2 cellular contexts compared by ENCODE assay signal in the genomic region with DNA sequence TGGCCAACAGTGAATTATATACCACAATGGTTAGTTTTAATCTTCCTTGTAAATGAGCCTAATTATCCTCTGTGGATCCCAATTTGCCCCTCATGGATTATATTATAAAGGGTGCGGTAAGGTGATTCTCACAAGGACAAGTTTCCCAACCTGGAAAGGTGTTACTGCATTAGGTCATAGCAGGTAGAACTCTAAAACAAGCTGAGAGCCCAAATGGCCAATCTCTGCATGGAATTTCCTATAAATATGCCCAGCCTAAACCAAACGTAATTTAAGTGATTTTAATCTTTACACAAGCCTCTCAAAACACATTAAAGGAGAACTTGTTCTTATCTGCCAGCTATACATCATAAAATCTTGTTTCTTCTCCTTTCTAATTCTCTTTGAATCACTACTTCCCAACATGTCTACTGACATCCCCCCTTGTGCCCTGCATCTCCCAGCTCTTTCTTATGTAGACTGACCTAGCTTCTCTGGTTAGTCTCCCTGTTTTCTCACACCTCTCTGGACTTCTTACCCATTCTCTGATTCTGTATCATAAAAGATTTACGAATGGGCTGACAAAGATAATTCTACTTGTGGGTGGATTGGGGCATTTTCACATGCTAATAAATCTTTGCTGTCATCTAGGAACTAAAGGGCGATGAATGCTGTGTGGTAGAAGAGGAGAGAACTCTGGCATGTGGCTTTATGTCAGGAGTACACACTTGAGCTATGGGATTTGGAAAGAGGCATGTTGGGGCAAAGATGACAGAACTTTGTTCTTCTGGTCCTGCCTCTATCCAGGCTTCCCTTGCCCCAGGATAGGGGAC.
TF ChIP-seq lines count a peak whose summit lies in the region.

No MANE protein-coding gene starts in this region.

TF ChIP-seq in HEK293, 187 proteins besides CTCF, POLR2A, EP300 and RAD21 (continued from another document):
- no peak for TF ChIP-seq ZNF133 (tag by site-specific recombination; IDR thresholded peaks at IDR 0.05)
- TF ChIP-seq BCL11B (tag by site-specific recombination; IDR thresholded peaks at IDR 0.05; ENCODE audit: low read depth), result no peak
- no peak for TF ChIP-seq PRDM1 (tag by site-specific recombination; IDR thresholded peaks at IDR 0.05)
- no peak for TF ChIP-seq ZNF510 (tag by site-specific recombination; IDR thresholded peaks at IDR 0.05; ENCODE audit: insufficient replicate concordance)
- TF ChIP-seq ZNF37A (tag by site-specific recombination; IDR thresholded peaks at IDR 0.05), result no peak
- no peak for TF ChIP-seq ZXDB (tag by site-specific recombination; IDR thresholded peaks at IDR 0.05)
- peak; percentile 47; the same call in 1 of the 2 replicates for TF ChIP-seq OSR2 (tag by site-specific recombination; IDR thresholded peaks at IDR 0.05)

TF ChIP-seq in WTC11, 78 proteins besides CTCF, POLR2A, EP300 and RAD21 (continued from another document):
- no peak for TF ChIP-seq TEAD1 (CRISPR knock-in tag; IDR thresholded peaks at IDR 0.05)
- TF ChIP-seq, protein P1, sequence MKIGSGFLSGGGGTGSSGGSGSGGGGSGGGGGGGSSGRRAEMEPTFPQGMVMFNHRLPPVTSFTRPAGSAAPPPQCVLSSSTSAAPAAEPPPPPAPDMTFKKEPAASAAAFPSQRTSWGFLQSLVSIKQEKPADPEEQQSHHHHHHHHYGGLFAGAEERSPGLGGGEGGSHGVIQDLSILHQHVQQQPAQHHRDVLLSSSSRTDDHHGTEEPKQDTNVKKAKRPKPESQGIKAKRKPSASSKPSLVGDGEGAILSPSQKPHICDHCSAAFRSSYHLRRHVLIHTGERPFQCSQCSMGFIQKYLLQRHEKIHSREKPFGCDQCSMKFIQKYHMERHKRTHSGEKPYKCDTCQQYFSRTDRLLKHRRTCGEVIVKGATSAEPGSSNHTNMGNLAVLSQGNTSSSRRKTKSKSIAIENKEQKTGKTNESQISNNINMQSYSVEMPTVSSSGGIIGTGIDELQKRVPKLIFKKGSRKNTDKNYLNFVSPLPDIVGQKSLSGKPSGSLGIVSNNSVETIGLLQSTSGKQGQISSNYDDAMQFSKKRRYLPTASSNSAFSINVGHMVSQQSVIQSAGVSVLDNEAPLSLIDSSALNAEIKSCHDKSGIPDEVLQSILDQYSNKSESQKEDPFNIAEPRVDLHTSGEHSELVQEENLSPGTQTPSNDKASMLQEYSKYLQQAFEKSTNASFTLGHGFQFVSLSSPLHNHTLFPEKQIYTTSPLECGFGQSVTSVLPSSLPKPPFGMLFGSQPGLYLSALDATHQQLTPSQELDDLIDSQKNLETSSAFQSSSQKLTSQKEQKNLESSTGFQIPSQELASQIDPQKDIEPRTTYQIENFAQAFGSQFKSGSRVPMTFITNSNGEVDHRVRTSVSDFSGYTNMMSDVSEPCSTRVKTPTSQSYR (CRISPR knock-in tag; IDR thresholded peaks at IDR 0.05), result no peak
- TF ChIP-seq JUN (CRISPR knock-in tag; IDR thresholded peaks at IDR 0.05), result no peak
TF ChIP-seq in WTC11: peak in this region for 0.
